Comparison of ENCODE assay signal across 9 cellular contexts in genomic region chr5:156893517-156893916, GRCh38. TPM values are rescaled to one million over a fixed set of nuclear protein-coding genes. Genes with fewer than 3 reads are reported as not detected.
DNase-seq lines count a peak whose midpoint lies in the region; ATAC-seq and TF ChIP-seq lines count a peak whose summit lies in the region.
"Had no signal": no experiment of that assay in that cellular context is flagged by ENCODE, and none has a peak within 500 bp of the region (broad histone marks: within the 10 kb centered on the region; RNA-seq: fewer than 3 reads in every experiment).

No MANE protein-coding gene starts in this region.

- no peak for TF ChIP-seq CTCF in uterus (IDR thresholded peaks at IDR 0.05)

- no peak for TF ChIP-seq POLR2A in uterus (IDR thresholded peaks at IDR 0.05)

- H3K27me3 Mint-ChIP-seq in activated T-helper 1 cell treated with anti-CD3 and anti-CD28 coated beads, Interleukin-12 subunit alpha, Interleukin-12 subunit beta, Interleukin-2, Interleukin-4 antibody, amounts not matched to agents 30 ng/mL and 10 ng/mL and 1 ng/mL, durations not matched to agents 14 hours and 24 hours and 36 hours (ENCODE audit: insufficient read depth), result no peaks in the 10 kb centered on the region

- H3K4me1 ChIP-seq in uterus, result no peaks in the 10 kb centered on the region

- H3K4me3 ChIP-seq in uterus, result no peak overlapping the region
- H3K4me3 ChIP-seq in MG63, result no peak overlapping the region

- DNase-seq in activated T-helper 1 cell treated with anti-CD3 and anti-CD28 coated beads, Interleukin-12 subunit alpha, Interleukin-12 subunit beta, Interleukin-2, Interleukin-4 antibody, amounts not matched to agents 30 ng/mL and 10 ng/mL and 1 ng/mL, durations not matched to agents 14 hours and 24 hours and 36 hours (ENCODE audit: low spot score), result no peak
- DNase-seq in NCI-H2196 (lab: John Stamatoyannopoulos, UW; ENCODE audit: unreplicated experiment) (no peak), uterus (no peak), H4 (ENCODE audit: low spot score) (no peak), MG63 (no peak)
- DNase-seq: IMR-90 had no signal

- peaks cover 9% of the 10 kb centered on the region for H3K36me3 Mint-ChIP-seq in activated T-helper 1 cell treated with anti-CD3 and anti-CD28 coated beads, Interleukin-12 subunit alpha, Interleukin-12 subunit beta, Interleukin-2, Interleukin-4 antibody, amounts not matched to agents 30 ng/mL and 10 ng/mL and 1 ng/mL, durations not matched to agents 14 hours and 24 hours and 36 hours (ENCODE audit: low read depth)

- ATAC-seq in GM18858 (IDR thresholded peaks at IDR 0.05; ENCODE audit: unreplicated experiment), result peak; percentile 77
- peak; percentile 58 for ATAC-seq in GM21526 (IDR thresholded peaks at IDR 0.05; ENCODE audit: low FRiP score, unreplicated experiment)
- peak; percentile 79 for ATAC-seq in HG03175 (IDR thresholded peaks at IDR 0.05; ENCODE audit: unreplicated experiment)

- peak overlapping the region; percentile 32 for H3K4me3 Mint-ChIP-seq in activated T-helper 1 cell treated with anti-CD3 and anti-CD28 coated beads, Interleukin-12 subunit alpha, Interleukin-12 subunit beta, Interleukin-2, Interleukin-4 antibody, amounts not matched to agents 30 ng/mL and 10 ng/mL and 1 ng/mL, durations not matched to agents 14 hours and 24 hours and 36 hours

- H3K27ac Mint-ChIP-seq in activated T-helper 1 cell treated with anti-CD3 and anti-CD28 coated beads, Interleukin-12 subunit alpha, Interleukin-12 subunit beta, Interleukin-2, Interleukin-4 antibody, amounts not matched to agents 30 ng/mL and 10 ng/mL and 1 ng/mL, durations not matched to agents 14 hours and 24 hours and 36 hours, result peak overlapping the region; percentile 94

- peaks cover 4% of the 10 kb centered on the region for H3K9me3 Mint-ChIP-seq in activated T-helper 1 cell treated with anti-CD3 and anti-CD28 coated beads, Interleukin-12 subunit alpha, Interleukin-12 subunit beta, Interleukin-2, Interleukin-4 antibody, amounts not matched to agents 30 ng/mL and 10 ng/mL and 1 ng/mL, durations not matched to agents 14 hours and 24 hours and 36 hours

- no peak overlapping the region for H3K27ac ChIP-seq in uterus

- peaks cover 60% of the 10 kb centered on the region for H3K4me1 Mint-ChIP-seq in activated T-helper 1 cell treated with anti-CD3 and anti-CD28 coated beads, Interleukin-12 subunit alpha, Interleukin-12 subunit beta, Interleukin-2, Interleukin-4 antibody, amounts not matched to agents 30 ng/mL and 10 ng/mL and 1 ng/mL, durations not matched to agents 14 hours and 24 hours and 36 hours (ENCODE audit: low read depth)

- H3K9me3 ChIP-seq in uterus (no peaks in the 10 kb centered on the region), MG63 (no peaks in the 10 kb centered on the region)

- no peaks in the 10 kb centered on the region for H3K36me3 ChIP-seq in uterus
- no peaks in the 10 kb centered on the region for H3K36me3 ChIP-seq in MG63

- intact Hi-C loops in activated T-helper 1 cell treated with anti-CD3 and anti-CD28 coated beads, Interleukin-12 subunit alpha, Interleukin-12 subunit beta, Interleukin-2, Interleukin-4 antibody, amounts not matched to agents 30 ng/mL and 10 ng/mL and 1 ng/mL, durations not matched to agents 14 hours and 24 hours and 36 hours (cut with micrococcal nuclease), result loop anchor here (1.0 to 2.0 kb wide), 2 partner anchors 19 to 239 kb away; no protein-coding TSS in a partner anchor
- intact Hi-C loops in uterus (cut with DNase I; ENCODE audit: low total_unique reads), result no loop called here

- H3K27me3 ChIP-seq in uterus, result no peaks in the 10 kb centered on the region
- no peaks in the 10 kb centered on the region for H3K27me3 ChIP-seq in MG63

RNA-seq across cellular contexts. Expression of gene PPP1R2B, which starts 43.4 kb away (rescaled TPM):
- 0.39 and 0.86 TPM in 2 replicates for total RNA-seq in activated T-helper 1 cell treated with anti-CD3 and anti-CD28 coated beads, Interleukin-12 subunit alpha, Interleukin-12 subunit beta, Interleukin-2, Interleukin-4 antibody, amounts not matched to agents 30 ng/mL and 10 ng/mL and 1 ng/mL, durations not matched to agents 14 hours and 24 hours and 36 hours
- under 1 TPM in 1 of 4 donors, not detected in 3; 0.46 TPM for total RNA-seq in uterus
- 0.06 TPM in 1 of 2 replicates, not detected in the other for total RNA-seq in H4 (2014; rRNA removed; shearing (Covaris generic))
- total RNA-seq in MG63 (2014; rRNA removed; shearing (Covaris generic); ENCODE audit: low replicate concordance), result 0.07 TPM in 1 of 2 replicates, not detected in the other
- total RNA-seq: IMR-90 had no signal
